Comparison of ENCODE assay signal across 12 cellular contexts in genomic region chr2:44184106-44184505, GRCh38.
DNase-seq lines count a peak whose midpoint lies in the region; ATAC-seq and TF ChIP-seq lines count a peak whose summit lies in the region.
"Had no signal": no experiment of that assay in that cellular context is flagged by ENCODE, and none has a peak within 500 bp of the region (broad histone marks: within the 10 kb centered on the region; RNA-seq: fewer than 3 reads in every experiment).

No MANE protein-coding gene starts in this region.

- peaks cover 18% of the 10 kb centered on the region for H3K36me3 Mint-ChIP-seq in activated naive CD8-positive, alpha-beta T cell
- H3K36me3 Mint-ChIP-seq in nephron (ENCODE audit: low read depth), result peaks cover 24% of the 10 kb centered on the region

- DNase-seq in GDM1 (lab: John Stamatoyannopoulos, UW), result peak; percentile 25
- DNase-seq in KG1 (lab: John Stamatoyannopoulos, UW), result peak; percentile 30
- DNase-seq in NCI-H128 (lab: John Stamatoyannopoulos, UW; ENCODE audit: unreplicated experiment), result no peak
- no peak for DNase-seq in globus pallidus (ENCODE audit: low spot score)
- DNase-seq: H7, NCI-H1105 treated with DMSO at 0.1 percent for 48 hours, NCI-H526 treated with DMSO at 0.1 percent for 48 hours, thyroid gland had no signal

- peak overlapping the region; percentile 47 for H3K4me3 Mint-ChIP-seq in activated naive CD8-positive, alpha-beta T cell
- H3K4me3 Mint-ChIP-seq in nephron, result no peak overlapping the region

- ATAC-seq in HG02938 (IDR thresholded peaks at IDR 0.05; ENCODE audit: unreplicated experiment), result no peak
- ATAC-seq: Right ventricle myocardium inferior had no signal

- TF ChIP-seq CTCF in nephron (IDR thresholded peaks at IDR 0.05; ENCODE audit: unreplicated experiment in 3 of 3), result no peak

- H3K27me3 Mint-ChIP-seq in activated naive CD8-positive, alpha-beta T cell, result no peaks in the 10 kb centered on the region
- no peaks in the 10 kb centered on the region for H3K27me3 Mint-ChIP-seq in nephron (ENCODE audit: low read depth)

- peak overlapping the region; percentile 87 for H3K27ac Mint-ChIP-seq in activated naive CD8-positive, alpha-beta T cell
- peak overlapping the region in 2 of 3 experiments; percentile 22 to 76 for H3K27ac Mint-ChIP-seq in nephron

- peaks cover 80% of the 10 kb centered on the region for H3K4me1 Mint-ChIP-seq in activated naive CD8-positive, alpha-beta T cell (ENCODE audit: low read depth)
- H3K4me1 Mint-ChIP-seq in nephron, result peaks cover 5% of the 10 kb centered on the region

- no peaks in the 10 kb centered on the region for H3K9me3 Mint-ChIP-seq in activated naive CD8-positive, alpha-beta T cell (ENCODE audit: low read depth)
- H3K9me3 Mint-ChIP-seq in nephron, result no peaks in the 10 kb centered on the region

Comparison
In these comparisons a context has a peak if more than half of its experiments do, and no peak if none do; other contexts are left out.
1. DNase-seq: peak in GDM1 (single experiment) and KG1 (single experiment); none in NCI-H128 (single experiment) and globus pallidus (single experiment).